ENCODE assay signal across 8 cellular contexts in the genomic region with DNA sequence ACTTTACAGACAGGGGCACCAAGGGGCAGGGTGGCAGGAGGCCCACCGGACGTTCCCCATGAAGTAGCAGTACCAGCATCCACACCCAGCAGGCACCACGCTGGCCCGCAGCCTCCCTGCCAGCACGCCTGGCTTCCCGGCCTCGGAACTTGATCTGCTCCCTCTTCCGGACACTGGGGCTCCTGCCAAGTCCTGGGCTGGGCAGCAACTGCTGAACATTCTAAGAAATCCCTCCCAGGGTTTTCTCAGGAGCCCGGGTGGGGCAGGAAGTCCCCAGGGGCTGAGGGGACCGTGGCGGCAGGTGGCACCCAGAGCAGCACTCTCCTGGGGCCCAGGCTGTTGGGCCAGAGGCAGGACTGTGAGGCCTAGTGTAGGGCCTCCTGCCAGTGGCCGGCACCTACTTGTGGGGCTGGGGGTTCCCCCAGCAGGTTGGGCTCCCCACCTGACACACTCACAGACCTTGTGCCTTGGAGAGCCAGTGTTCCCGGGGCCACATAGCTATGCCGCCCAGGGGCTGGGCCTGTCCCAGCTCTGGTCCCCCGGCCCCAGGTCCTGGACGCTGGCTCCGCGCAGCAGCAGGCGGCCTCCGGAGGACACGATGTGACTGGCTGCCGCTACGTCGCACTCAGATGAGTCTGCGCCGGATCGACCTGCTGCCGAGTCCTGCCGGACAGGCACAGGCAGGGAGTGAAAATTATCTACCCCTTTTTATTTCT.
DNase-seq lines count a peak whose midpoint lies in the region; ATAC-seq and TF ChIP-seq lines count a peak whose summit lies in the region.

No MANE protein-coding gene starts in this region.

- H3K4me1 ChIP-seq in vagina: peaks cover 23% of the 10 kb centered on the region

- H3K36me3 ChIP-seq in vagina: no peaks in the 10 kb centered on the region

- no peaks in the 10 kb centered on the region for H3K9me3 Mint-ChIP-seq in Calu3 (ENCODE audit: low read depth, unreplicated experiment)
- H3K9me3 Mint-ChIP-seq in activated T-helper 2 cell treated with anti-CD3 and anti-CD28 coated beads, Interferon-gamma antibody, Interleukin-2, Interleukin-4, amounts not matched to agents 10 μg/mL and 5 μg/mL and 100 μg/mL, durations not matched to agents 14 hours and 24 hours and 36 hours: no peaks in the 10 kb centered on the region

- no TSS peak for BruUV-seq in Calu3 (replicated peaks; lab: Mats Ljungman, UMichigan)

- peaks cover 13% of the 10 kb centered on the region for H3K36me3 Mint-ChIP-seq in Calu3 (ENCODE audit: insufficient read depth, unreplicated experiment)
- no peaks in the 10 kb centered on the region for H3K36me3 Mint-ChIP-seq in activated T-helper 2 cell treated with anti-CD3 and anti-CD28 coated beads, Interferon-gamma antibody, Interleukin-2, Interleukin-4, amounts not matched to agents 10 μg/mL and 5 μg/mL and 100 μg/mL, durations not matched to agents 14 hours and 24 hours and 36 hours (ENCODE audit: low read depth)

- TF ChIP-seq CTCF in Calu3 (IDR thresholded peaks at IDR 0.05; ENCODE audit: unreplicated experiment): peak; percentile 17
- peak; percentile 6 for TF ChIP-seq CTCF in fibroblast of villous mesenchyme (IDR thresholded peaks at IDR 0.05; ENCODE audit: insufficient read depth, low read depth, low read length)
- no peak for TF ChIP-seq CTCF in vagina (IDR thresholded peaks at IDR 0.05)

- peak overlapping the region; percentile 76 for H3K27ac Mint-ChIP-seq in Calu3 (ENCODE audit: unreplicated experiment)
- H3K27ac Mint-ChIP-seq in activated T-helper 2 cell treated with anti-CD3 and anti-CD28 coated beads, Interferon-gamma antibody, Interleukin-2, Interleukin-4, amounts not matched to agents 10 μg/mL and 5 μg/mL and 100 μg/mL, durations not matched to agents 14 hours and 24 hours and 36 hours: no peak overlapping the region

- no peak overlapping the region for H3K4me3 ChIP-seq in fibroblast of villous mesenchyme (ENCODE audit: low read depth, low read length)
- H3K4me3 ChIP-seq in vagina: no peak overlapping the region

- no peak for ATAC-seq in HG03139 (IDR thresholded peaks at IDR 0.05; ENCODE audit: unreplicated experiment)

- no peak for TF ChIP-seq POLR2A in vagina (IDR thresholded peaks at IDR 0.05)

- CTCF ChIA-PET in Calu3 (lab: Charles Lee): interaction anchor here (1.0 to 1.7 kb wide), 4 partner anchors 9 to 117 kb away, joined by 3 to 9 read pairs (median 4); no protein-coding TSS in a partner anchor

- H3K9me3 ChIP-seq in vagina: no peaks in the 10 kb centered on the region

- peaks cover 13% of the 10 kb centered on the region for H3K27me3 Mint-ChIP-seq in Calu3 (ENCODE audit: unreplicated experiment)
- peaks cover 16% of the 10 kb centered on the region for H3K27me3 Mint-ChIP-seq in activated T-helper 2 cell treated with anti-CD3 and anti-CD28 coated beads, Interferon-gamma antibody, Interleukin-2, Interleukin-4, amounts not matched to agents 10 μg/mL and 5 μg/mL and 100 μg/mL, durations not matched to agents 14 hours and 24 hours and 36 hours (ENCODE audit: low read depth)

- DNase-seq in Calu3 (peak; percentile 90), OCI-M1 (lab: John Stamatoyannopoulos, UW) (peak; percentile 29), fibroblast of villous mesenchyme (ENCODE audit: low read depth) (no peak), pons (ENCODE audit: low spot score) (peak; percentile 51), vagina (ENCODE audit: extremely low spot score in 2 of 2) (no peak)
- DNase-seq in activated T-helper 2 cell treated with anti-CD3 and anti-CD28 coated beads, Interferon-gamma antibody, Interleukin-2, Interleukin-4, amounts not matched to agents 10 μg/mL and 5 μg/mL and 100 μg/mL, durations not matched to agents 14 hours and 24 hours and 36 hours (ENCODE audit: low spot score): no peak
- no peak for DNase-seq in activated CD4-positive, alpha-beta T cell treated with anti-CD3 and anti-CD28 coated beads, Interleukin-2, amount 50 U/mL, for 1 hour

- H3K4me3 Mint-ChIP-seq in Calu3 (ENCODE audit: low read depth, unreplicated experiment): peak overlapping the region; percentile 17
- H3K4me3 Mint-ChIP-seq in activated T-helper 2 cell treated with anti-CD3 and anti-CD28 coated beads, Interferon-gamma antibody, Interleukin-2, Interleukin-4, amounts not matched to agents 10 μg/mL and 5 μg/mL and 100 μg/mL, durations not matched to agents 14 hours and 24 hours and 36 hours (ENCODE audit: low read depth): no peak overlapping the region

- intact Hi-C loops in Calu3 (cut with micrococcal nuclease; ENCODE audit: unreplicated experiment) (no loop called here), vagina (cut with DNase I) (no loop called here)
- intact Hi-C loops in activated T-helper 2 cell treated with anti-CD3 and anti-CD28 coated beads, Interferon-gamma antibody, Interleukin-2, Interleukin-4, amounts not matched to agents 10 μg/mL and 5 μg/mL and 100 μg/mL, durations not matched to agents 14 hours and 24 hours and 36 hours (cut with micrococcal nuclease): no loop called here

- H3K27ac ChIP-seq in vagina: no peak overlapping the region

- peaks cover 25% of the 10 kb centered on the region for H3K4me1 Mint-ChIP-seq in Calu3 (ENCODE audit: low read depth, unreplicated experiment)
- peaks cover 4% of the 10 kb centered on the region for H3K4me1 Mint-ChIP-seq in activated T-helper 2 cell treated with anti-CD3 and anti-CD28 coated beads, Interferon-gamma antibody, Interleukin-2, Interleukin-4, amounts not matched to agents 10 μg/mL and 5 μg/mL and 100 μg/mL, durations not matched to agents 14 hours and 24 hours and 36 hours (ENCODE audit: low read depth)

- peaks cover 11% of the 10 kb centered on the region for H3K27me3 ChIP-seq in vagina

Comparison
In these comparisons a context has a peak if more than half of its experiments do, and no peak if none do; other contexts are left out.
1. DNase-seq: peak in Calu3 (single experiment), OCI-M1 (single experiment) and pons (single experiment); none in fibroblast of villous mesenchyme (single experiment), activated T-helper 2 cell treated with anti-CD3 and anti-CD28 coated beads, Interferon-gamma antibody, Interleukin-2, Interleukin-4, amounts not matched to agents 10 μg/mL and 5 μg/mL and 100 μg/mL, durations not matched to agents 14 hours and 24 hours and 36 hours (single experiment), activated CD4-positive, alpha-beta T cell treated with anti-CD3 and anti-CD28 coated beads, Interleukin-2, amount 50 U/mL, for 1 hour (single experiment) and vagina (0 of 2).
2. CTCF ChIP-seq: peak in Calu3 (single experiment) and fibroblast of villous mesenchyme (single experiment); none in vagina (0 of 3).